Comparison of ENCODE assay signal across 1 cellular context in the genomic region with DNA sequence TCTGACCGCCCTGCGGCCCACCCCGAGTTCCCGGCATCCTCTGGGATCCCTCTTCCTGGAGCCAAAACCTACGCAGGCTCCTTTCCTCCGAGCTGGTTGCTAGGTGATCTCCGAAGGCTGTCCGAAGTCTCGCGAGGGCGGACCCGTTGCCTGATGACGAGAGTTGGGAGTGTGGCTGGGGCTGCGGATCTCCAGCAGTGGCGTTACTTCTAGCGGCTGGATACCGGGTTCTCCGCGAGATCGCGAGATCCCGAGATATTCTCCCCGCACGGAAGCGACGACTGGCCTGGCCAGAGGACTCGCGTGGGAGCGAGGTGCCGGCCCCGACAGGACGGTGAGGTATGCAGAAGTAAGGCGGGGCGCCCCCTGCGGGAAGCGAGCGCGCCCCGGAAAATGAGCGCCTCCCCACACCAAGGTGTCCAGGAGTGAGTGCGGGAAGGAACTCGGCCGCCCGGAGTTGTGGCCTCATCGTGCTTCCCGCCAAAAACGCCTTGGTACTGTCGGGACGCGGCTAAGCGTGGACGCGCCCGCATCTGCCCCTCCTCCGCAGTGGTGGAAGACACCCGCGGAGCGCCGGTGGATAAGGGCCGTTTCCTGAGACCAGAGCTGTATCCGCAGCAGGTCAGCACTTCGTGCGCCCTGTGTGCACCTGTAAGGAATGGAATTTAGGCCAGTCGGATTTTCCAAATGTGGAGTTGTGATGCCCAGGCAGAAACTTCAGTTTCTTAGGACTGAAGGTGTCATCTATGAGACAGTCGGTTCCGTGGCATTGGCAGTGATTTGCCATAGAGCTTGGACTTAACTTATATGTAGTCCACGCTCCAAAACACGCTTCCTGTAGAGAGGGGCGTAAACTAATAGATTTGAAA.
A peak's percentile ranks its signal among the peaks of the same experiment; 100 is the strongest.
TF ChIP-seq lines count a peak whose summit lies in the region.

A gene (plus strand): TSS at position 146 of the 869 bp plus-strand sequence. CDS start 1,426 bp downstream, outside the sequence.

TF ChIP-seq in IMR-90, 13 proteins besides CTCF, POLR2A, EP300 and RAD21:
- TF ChIP-seq RFX5 (IDR thresholded peaks at IDR 0.05; ENCODE audit: low read depth, low read length) (0 out of 2 replicates have a peak, but pooled peaks have one; percentile 11), CEBPB (IDR thresholded peaks at IDR 0.05; ENCODE audit: low read depth, low read length) (no peak), SMC3 (IDR thresholded peaks at IDR 0.05; ENCODE audit: low read depth, low read length) (no peak), MAZ (IDR thresholded peaks at IDR 0.05; ENCODE audit: borderline replicate concordance, low read depth, low read length) (peak; percentile 38; the same call in 1 of the 2 replicates)
TF ChIP-seq in IMR-90: peak in this region for 2.
